14 cellular contexts compared by ENCODE assay signal in the genomic region with DNA sequence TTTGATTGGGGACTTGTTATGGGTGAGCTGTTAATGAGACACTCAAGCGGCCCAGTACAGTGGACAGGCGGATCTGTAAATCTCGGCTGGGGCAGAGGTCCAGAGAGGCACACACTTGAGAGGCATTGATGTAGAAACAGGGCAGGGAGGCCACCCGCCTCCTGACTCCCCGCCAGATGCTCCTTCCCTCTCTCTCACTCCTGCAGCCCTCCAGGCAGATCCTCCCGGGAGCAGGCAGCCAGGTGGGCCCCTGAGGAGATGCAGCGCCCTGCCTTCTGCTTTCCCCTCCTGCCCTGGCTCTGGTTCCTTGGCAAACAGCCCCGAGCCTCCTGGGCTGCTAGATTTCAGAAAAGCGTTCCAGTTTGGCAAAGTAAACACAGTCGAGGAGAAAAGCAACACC. TPM values are rescaled to one million over a fixed set of nuclear protein-coding genes. Genes with fewer than 3 reads are reported as not detected.
DNase-seq lines count a peak whose midpoint lies in the region; ATAC-seq and TF ChIP-seq lines count a peak whose summit lies in the region.
"Had no signal": no experiment of that assay in that cellular context is flagged by ENCODE, and none has a peak within 500 bp of the region (broad histone marks: within the 10 kb centered on the region; RNA-seq: fewer than 3 reads in every experiment).

No MANE protein-coding gene starts in this region.

- H3K36me3 ChIP-seq in upper lobe of right lung = no peaks in the 10 kb centered on the region
- no peaks in the 10 kb centered on the region for H3K36me3 ChIP-seq in tibial artery
- H3K36me3 ChIP-seq: SJSA1 had no signal

- DNase-seq in NCI-H187 (lab: John Stamatoyannopoulos, UW) (peak; percentile 31 to 32), NCI-H187 treated with DMSO at 0.1 percent for 48 hours (lab: John Stamatoyannopoulos, UW) (no peak), NCI-H524 treated with DMSO at 0.1 percent for 48 hours (lab: John Stamatoyannopoulos, UW) (peak; percentile 70), upper lobe of right lung (peak; percentile 70), lower leg skin (ENCODE audit: low spot score in 2 of 2) (no peak), tibial artery (no peak), mesenteric fat pad (ENCODE audit: low spot score) (no peak)
- DNase-seq: NCI-H146; nucleus accumbens; stimulated activated CD4-positive, alpha-beta T cell treated with anti-CD3 and anti-CD28 coated beads, Interleukin-2, amount 100 ng/mL, for 24 hours; stimulated activated naive CD4-positive, alpha-beta T cell treated with Interleukin-2 at 50 U/mL for 16 hours had no signal

- peaks cover 3% of the 10 kb centered on the region for H3K27me3 ChIP-seq in upper lobe of right lung
- H3K27me3 ChIP-seq in tibial artery = peaks cover 0 to 60% of the 10 kb centered on the region in 2 donors
- H3K27me3 ChIP-seq: SJSA1 had no signal

- H3K4me3 ChIP-seq in upper lobe of right lung = no peak overlapping the region
- no peak overlapping the region for H3K4me3 ChIP-seq in lower leg skin (ENCODE audit: low read depth, poor library complexity, severe bottlenecking)
- no peak overlapping the region for H3K4me3 ChIP-seq in tibial artery
- H3K4me3 ChIP-seq: SJSA1 had no signal

- intact Hi-C loops in upper lobe of right lung (cut with DNase I) (no loop called here), lower leg skin (cut with DNase I; ENCODE audit: low total_unique reads) (no loop called here), tibial artery (cut with DNase I; ENCODE audit: low total_unique reads) (loop anchor here (10.0 kb wide), 1 partner anchor 409 kb away; no protein-coding TSS in a partner anchor)

- H3K27ac ChIP-seq in upper lobe of right lung (no peak overlapping the region), tibial artery (no peak overlapping the region)
- H3K27ac ChIP-seq: SJSA1 had no signal

- TF ChIP-seq CTCF in upper lobe of right lung (IDR thresholded peaks at IDR 0.05) = no peak
- no peak for TF ChIP-seq CTCF in lower leg skin (IDR thresholded peaks at IDR 0.05)
- TF ChIP-seq CTCF in tibial artery (IDR thresholded peaks at IDR 0.05) = no peak

- 17 to 19% methylated on average over 10 of the region's 10 CpGs for WGBS in lower leg skin, 2 donors

- H3K9me3 ChIP-seq in upper lobe of right lung (no peaks in the 10 kb centered on the region), tibial artery (no peaks in the 10 kb centered on the region)

- peak; percentile 31 for ATAC-seq in esophagus mucosa
- peak; percentile 72 for ATAC-seq in upper lobe of right lung

- H3K4me1 ChIP-seq in upper lobe of right lung = no peaks in the 10 kb centered on the region
- H3K4me1 ChIP-seq in tibial artery = peaks cover 0 to 8% (median 0%) of the 10 kb centered on the region in 4 donors

- no peak for TF ChIP-seq POLR2A in lower leg skin (IDR thresholded peaks at IDR 0.05)

RNA-seq across cellular contexts. Expression of a gene that starts 29.2 kb away (rescaled TPM):
- total RNA-seq in esophagus mucosa (4.0 TPM), upper lobe of right lung (11.1 TPM), lower leg skin (10 to 100 TPM; 10.4 to 16.4 (median 14.4) TPM), mesenteric fat pad (0.22 TPM)
- total RNA-seq: A172, SJSA1 had no signal

Comparison
In these comparisons a context has a peak if more than half of its experiments do, and no peak if none do; other contexts are left out.
1. DNase-seq: peak in NCI-H187 (2 of 2), NCI-H524 treated with DMSO at 0.1 percent for 48 hours (single experiment) and upper lobe of right lung (single experiment); none in NCI-H187 treated with DMSO at 0.1 percent for 48 hours (single experiment), lower leg skin (0 of 2), tibial artery (0 of 2) and mesenteric fat pad (single experiment).